34 cellular contexts compared by ENCODE assay signal in the genomic region with DNA sequence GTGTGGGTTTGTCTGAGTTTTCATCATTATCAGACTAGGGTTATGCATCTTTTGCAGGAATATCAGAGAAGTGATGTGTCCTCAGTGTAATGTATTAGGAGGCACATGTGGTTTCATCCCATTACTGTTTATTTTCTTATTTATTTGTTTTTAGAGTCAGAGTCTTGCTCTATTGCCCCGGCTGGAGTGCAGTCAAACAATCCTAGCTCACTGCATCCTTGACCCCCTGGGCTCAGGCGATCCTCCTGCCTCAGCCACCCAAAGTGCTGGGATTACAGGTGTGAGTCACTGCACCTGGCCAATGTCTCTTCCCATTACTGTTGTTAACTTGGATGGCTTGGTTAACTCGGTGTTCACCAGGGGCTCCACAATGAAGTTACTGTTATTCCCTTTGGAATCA.
"Had no signal": no experiment of that assay in that cellular context is flagged by ENCODE, and none has a peak within 500 bp of the region (broad histone marks: within the 10 kb centered on the region; RNA-seq: fewer than 3 reads in every experiment).

No MANE protein-coding gene starts in this region.

- H3K36me3 ChIP-seq: ascending aorta, breast epithelium, cardiac muscle cell, heart left ventricle had no signal

- H3K4me1 ChIP-seq: ascending aorta, breast epithelium, heart left ventricle had no signal

- ATAC-seq: activated CD4-positive, CD25-positive, alpha-beta regulatory T cell treated with anti-CD3 and anti-CD28 coated beads, Interleukin-2, amount 50 U/mL, for 24 hours; activated CD8-positive, alpha-beta T cell treated with anti-CD3 and anti-CD28 coated beads for 36 hours; activated naive CD4-positive, alpha-beta T cell treated with anti-CD3 and anti-CD28 coated beads, Interleukin-2, amount 50 U/mL, for 72 hours; activated T-cell treated with anti-CD3 and anti-CD28 coated beads, Interleukin-2, amount 50 U/mL, for 4 hours; activated T-helper 17 cell treated with anti-CD3 and anti-CD28 coated beads, Interleukin-2, amount 50 U/mL, for 72 hours; esophagus mucosa; heart left ventricle; T-helper 17 cell had no signal

- DNase-seq: activated B cell treated with CpG ODN at 0.5 μM for 24 hours; activated CD4-positive, alpha-beta T cell treated with anti-CD3 and anti-CD28 coated beads for 48 hours; activated CD4-positive, alpha-beta T cell treated with anti-CD3 and anti-CD28 coated beads, Interleukin-2, amount 50 U/mL, for 1 hour; activated CD4-positive, alpha-beta T cell treated with anti-CD3 and anti-CD28 coated beads, Interleukin-2, amount 50 U/mL, for 48 hours; activated CD8-positive, alpha-beta memory T cell treated with anti-CD3 and anti-CD28 coated beads for 24 hours; activated CD8-positive, alpha-beta T cell treated with anti-CD3 and anti-CD28 coated beads for 36 hours; activated effector memory CD4-positive, alpha-beta T cell treated with Interleukin-2 at 50 U/mL for 16 hours; activated gamma-delta T cell treated with Interleukin-2 at 50 U/mL for 16 hours; activated naive CD4-positive, alpha-beta T cell treated with anti-CD3 and anti-CD28 coated beads for 36 hours; activated naive CD8-positive, alpha-beta T cell treated with anti-CD3 and anti-CD28 coated beads, Interleukin-2, amount 10 ng/mL, durations not matched to agents 7 days and 5 days; activated T-cell treated with anti-CD3 and anti-CD28 coated beads, Interleukin-2, amount 50 U/mL, for 4 hours; central memory CD4-positive, alpha-beta T cell; cerebellar nuclear complex; dorsolateral prefrontal cortex; effector memory CD4-positive, alpha-beta T cell; endodermal cell; foreskin fibroblast; heart left ventricle; T-helper 1 cell; T-helper 17 cell; T1000 had no signal

- H3K4me3 Mint-ChIP-seq: activated B cell treated with CpG ODN at 0.5 μM for 24 hours; activated CD8-positive, alpha-beta T cell treated with anti-CD3 and anti-CD28 coated beads for 36 hours; activated naive CD4-positive, alpha-beta T cell treated with anti-CD3 and anti-CD28 coated beads for 36 hours; activated naive CD8-positive, alpha-beta T cell treated with anti-CD3 and anti-CD28 coated beads, Interleukin-2, amount 10 ng/mL, durations not matched to agents 7 days and 5 days; activated T-cell treated with anti-CD3 and anti-CD28 coated beads, Interleukin-2, amount 50 U/mL, for 4 hours; brain; dendritic cell treated with granulocyte-macrophage colony-stimulating factor and Interleukin-4, amounts not matched to agents 40 ng/mL and 50 ng/mL, for 4 days; endodermal cell; T-helper 17 cell; T-helper 2 cell treated with Interferon-gamma antibody and Interleukin-4, amounts not matched to agents 5 μg/mL and 100 μg/mL, for 36 hours had no signal

- H3K9me3 ChIP-seq: ascending aorta, breast epithelium, heart left ventricle had no signal

- FAIRE-seq: frontal cortex had no signal

- H3K9me3 Mint-ChIP-seq: activated B cell treated with CpG ODN at 0.5 μM for 24 hours; activated CD8-positive, alpha-beta T cell treated with anti-CD3 and anti-CD28 coated beads for 36 hours; activated naive CD4-positive, alpha-beta T cell treated with anti-CD3 and anti-CD28 coated beads for 36 hours; activated naive CD4-positive, alpha-beta T cell treated with anti-CD3 and anti-CD28 coated beads, Interleukin-2, amount 50 U/mL, for 72 hours; activated naive CD8-positive, alpha-beta T cell treated with anti-CD3 and anti-CD28 coated beads, Interleukin-2, amount 10 ng/mL, durations not matched to agents 7 days and 5 days; activated T-cell treated with anti-CD3 and anti-CD28 coated beads, Interleukin-2, amount 50 U/mL, for 4 hours; activated T-helper 17 cell treated with anti-CD3 and anti-CD28 coated beads, Interleukin-2, amount 50 U/mL, for 72 hours; dendritic cell treated with granulocyte-macrophage colony-stimulating factor and Interleukin-4, amounts not matched to agents 40 ng/mL and 50 ng/mL, for 4 days; endodermal cell; T-helper 2 cell treated with Interferon-gamma antibody and Interleukin-4, amounts not matched to agents 5 μg/mL and 100 μg/mL, for 36 hours had no signal

- H3K27ac Mint-ChIP-seq: activated B cell treated with CpG ODN at 0.5 μM for 24 hours; activated CD8-positive, alpha-beta T cell treated with anti-CD3 and anti-CD28 coated beads for 36 hours; activated naive CD4-positive, alpha-beta T cell treated with anti-CD3 and anti-CD28 coated beads for 36 hours; activated naive CD8-positive, alpha-beta T cell treated with anti-CD3 and anti-CD28 coated beads, Interleukin-2, amount 10 ng/mL, durations not matched to agents 7 days and 5 days; activated T-helper 17 cell treated with anti-CD3 and anti-CD28 coated beads, Interleukin-2, amount 50 U/mL, for 72 hours; dendritic cell treated with granulocyte-macrophage colony-stimulating factor and Interleukin-4, amounts not matched to agents 40 ng/mL and 50 ng/mL, for 4 days; endodermal cell; T-helper 17 cell; T-helper 2 cell treated with Interferon-gamma antibody and Interleukin-4, amounts not matched to agents 5 μg/mL and 100 μg/mL, for 36 hours had no signal

- H3K36me3 Mint-ChIP-seq: activated naive CD4-positive, alpha-beta T cell treated with anti-CD3 and anti-CD28 coated beads, Interleukin-2, amount 50 U/mL, for 72 hours; activated naive CD8-positive, alpha-beta T cell treated with anti-CD3 and anti-CD28 coated beads, Interleukin-2, amount 10 ng/mL, durations not matched to agents 7 days and 5 days had no signal

- H3K4me1 Mint-ChIP-seq: endodermal cell had no signal

- H3K27me3 Mint-ChIP-seq: activated T-helper 17 cell treated with anti-CD3 and anti-CD28 coated beads, Interleukin-2, amount 50 U/mL, for 72 hours; T-helper 17 cell had no signal

- H3K27me3 ChIP-seq: ascending aorta, breast epithelium, cardiac muscle cell, dorsolateral prefrontal cortex had no signal

- H3K4me3 ChIP-seq: ascending aorta, breast epithelium, cardiac muscle cell, coronary artery, dorsolateral prefrontal cortex, heart left ventricle had no signal

- H3K27ac ChIP-seq: ascending aorta, breast epithelium, cardiac muscle cell, coronary artery, dorsolateral prefrontal cortex, heart left ventricle, VCaP had no signal
